8 cellular contexts compared by ENCODE assay signal in the genomic region with DNA sequence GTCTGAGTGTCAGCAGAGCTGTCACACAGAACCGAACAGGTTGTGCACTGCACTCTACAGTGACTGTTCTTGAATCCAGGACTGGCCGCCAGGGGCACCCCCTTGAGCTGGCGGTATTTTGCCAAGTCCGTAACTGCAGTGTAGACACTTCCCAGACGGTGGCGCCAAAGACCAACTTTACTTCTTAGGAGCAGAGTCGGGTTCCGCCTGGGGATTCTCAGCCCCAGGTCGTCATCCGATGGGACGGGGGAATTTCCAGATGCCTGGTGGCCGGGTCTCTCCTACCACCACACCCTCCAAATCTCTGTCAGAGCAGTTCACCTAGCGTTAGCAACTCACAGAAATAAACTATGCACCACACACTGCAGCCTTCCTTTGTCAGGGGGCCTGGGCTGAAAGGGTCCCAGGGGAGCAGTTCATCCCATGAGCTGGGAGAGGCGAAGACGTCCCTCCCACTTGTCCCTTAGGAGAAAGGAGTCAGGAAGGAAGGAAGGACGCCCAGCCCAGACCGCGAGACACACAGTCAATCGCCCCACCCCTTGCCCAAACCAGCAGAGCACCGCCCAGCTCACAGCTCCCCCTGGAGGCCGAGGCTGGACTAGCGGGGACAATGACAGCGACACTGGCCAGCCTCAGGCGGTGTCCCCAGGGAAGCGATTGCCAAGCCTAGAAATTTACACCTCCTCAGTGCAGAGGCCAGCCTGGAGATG.
DNase-seq lines count a peak whose midpoint lies in the region; ATAC-seq and TF ChIP-seq lines count a peak whose summit lies in the region.

No MANE protein-coding gene starts in this region.

- ATAC-seq in GM19023 (IDR thresholded peaks at IDR 0.05; ENCODE audit: unreplicated experiment) (peak; percentile 71), HG03280 (IDR thresholded peaks at IDR 0.05; ENCODE audit: unreplicated experiment) (peak; percentile 77)

- TF ChIP-seq CTCF in AG10803 (conservative IDR thresholded peaks at IDR 0.05; ENCODE audit: low read length): peak; percentile 93

- DNase-seq in AG10803 (ENCODE audit: low read depth): peak; percentile 92
- peak; percentile 87 for DNase-seq in NCI-H226
- DNase-seq in activated CD4-positive, CD25-positive, alpha-beta regulatory T cell (lab: John Stamatoyannopoulos, UW): peak; percentile 87 to 99 (median 92)
- DNase-seq in central memory CD4-positive, alpha-beta T cell: peak; percentile 94
- DNase-seq in islet precursor cell: peak; percentile 98
- peak; percentile 98 for DNase-seq in stimulated activated CD4-positive, alpha-beta T cell treated with anti-CD3 and anti-CD28 coated beads, Interleukin-12 subunit alpha, Interleukin-12 subunit beta, amount 100 ng/mL, for 4 hours

- peak overlapping the region; percentile 73 for H3K4me3 ChIP-seq in AG10803 (ENCODE audit: low read length)

Comparison
In these comparisons a context has a peak if more than half of its experiments do, and no peak if none do; other contexts are left out.
1. Peak in every context shown above with its lines: DNase-seq, ATAC-seq and H3K4me3 ChIP-seq.